11 cellular contexts compared by ENCODE assay signal in the genomic region with DNA sequence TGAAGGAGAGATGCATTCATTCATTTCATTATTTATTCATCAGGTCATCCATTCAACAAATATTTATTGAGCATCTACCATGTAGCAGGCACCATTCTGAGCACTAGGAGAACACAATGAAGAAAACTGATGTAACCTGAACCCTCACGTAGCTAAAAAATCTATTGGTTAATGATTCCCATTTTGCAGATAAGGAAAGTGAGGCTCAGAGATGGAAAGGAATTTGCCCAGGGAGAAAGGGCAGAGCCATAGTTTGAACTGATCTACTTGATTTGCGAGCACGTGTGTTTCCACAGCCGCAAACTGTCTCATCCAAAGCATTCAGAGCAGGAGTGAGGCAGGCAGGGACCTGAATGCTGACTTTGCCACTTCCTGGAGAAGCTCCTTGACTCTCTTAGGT. TPM values are rescaled to one million over a fixed set of nuclear protein-coding genes. Genes with fewer than 3 reads are reported as not detected.
"Had no signal": no experiment of that assay in that cellular context is flagged by ENCODE, and none has a peak within 500 bp of the region (broad histone marks: within the 10 kb centered on the region; RNA-seq: fewer than 3 reads in every experiment).

No MANE protein-coding gene starts in this region.

- H3K4me1 ChIP-seq: HAP-1 had no signal

- H3K27ac ChIP-seq: GM23248, HL-60 had no signal

- H3K9me3 ChIP-seq: HAP-1 had no signal

- ATAC-seq: HCT116 had no signal

- H3K9ac ChIP-seq: GM23248 had no signal

- H3K36me3 ChIP-seq: HAP-1 had no signal

- H2AFZ ChIP-seq: GM23248 had no signal

- DNase-seq: GM23248, GOT3, H7, HFFc6, IMR-90, KBM-7 had no signal

- H3K4me3 ChIP-seq: GM23248, HAP-1 had no signal

RNA-seq across cellular contexts. Expression of a gene that starts 2.7 kb away (rescaled TPM):
- total RNA-seq: GM23248, H4, HFFc6, HT1080, IMR-90 had no signal
- polyA plus RNA-seq: GM23248, IMR-90 had no signal

RNA-seq across cellular contexts. Expression of a gene that starts 15.0 kb away (rescaled TPM):
- total RNA-seq: GM23248, H4, HFFc6, HT1080, IMR-90 had no signal
- polyA plus RNA-seq: GM23248, IMR-90 had no signal

RNA-seq across cellular contexts. Expression of a gene that starts 20.8 kb away (rescaled TPM):
- total RNA-seq: GM23248, H4, HFFc6, HT1080, IMR-90 had no signal
- polyA plus RNA-seq: GM23248, IMR-90 had no signal

RNA-seq across cellular contexts. Expression of a gene that starts 27.7 kb away (rescaled TPM):
- total RNA-seq: GM23248, H4, H7, HFFc6, HT1080, IMR-90 had no signal
- polyA plus RNA-seq: GM23248, IMR-90 had no signal

RNA-seq across cellular contexts. Expression of a gene that starts 29.3 kb away (rescaled TPM):
- total RNA-seq: GM23248, H4, HFFc6, HT1080, IMR-90 had no signal
- polyA plus RNA-seq: GM23248, IMR-90 had no signal
